8 cellular contexts compared by ENCODE assay signal in genomic region chr5:170434953-170435605, GRCh38. TPM values are rescaled to one million over a fixed set of nuclear protein-coding genes. Genes with fewer than 3 reads are reported as not detected.
A peak's percentile ranks its signal among the peaks of the same experiment; 100 is the strongest.
DNase-seq lines count a peak whose midpoint lies in the region; FAIRE-seq and TF ChIP-seq lines count a peak whose summit lies in the region.

No MANE protein-coding gene starts in this region.

- TF ChIP-seq POLR2A in H54 (IDR thresholded peaks at IDR 0.05; ENCODE audit: low read depth, low read length), result no peak

- DNase-seq in GM10248 (ENCODE audit: extremely low spot score), result peak; percentile 77
- peak; percentile 63 for DNase-seq in H54 (ENCODE audit: insufficient read length, low spot score)
- DNase-seq in NCI-H1694 treated with DMSO at 0.1 percent for 48 hours (lab: John Stamatoyannopoulos, UW), result peak; percentile 22
- peak; percentile 50 for DNase-seq in activated CD4-positive, alpha-beta T cell treated with anti-CD3 and anti-CD28 coated beads, Interleukin-2, amount 50 U/mL, for 1 hour
- DNase-seq in effector CD4-positive, alpha-beta T cell, result peak; percentile 28
- DNase-seq in lung microvascular endothelial cell (ENCODE audit: low read depth in 2 of 2), result peak; percentile 59 to 76
- peak; percentile 8 to 19 for DNase-seq in stimulated activated CD8-positive, alpha-beta memory T cell treated with anti-CD3 and anti-CD28 coated beads, Interleukin-15, amount 100 ng/mL, for 4 hours (ENCODE audit: low read depth in 2 of 2)
- DNase-seq in HCEC 1CT, result no peak

- CTCF ChIA-PET in GM10248 (lab: Yijun Ruan, JAX), result interaction anchor here (0.7 to 7.3 kb wide), 31 partner anchors 9 to 356 kb away, joined by 3 to 135 read pairs (median 5); partner anchors contain the start of gene KCNMB1

- POLR2A ChIA-PET in GM10248 (lab: Yijun Ruan, JAX), result no interaction called here

- no peak for FAIRE-seq in H54 (lab: Jason Lieb, UNC)

- TF ChIP-seq CTCF in GM10248 (IDR thresholded peaks at IDR 0.05; ENCODE audit: control extremely low read depth, extremely low read depth, low read depth, missing control alignments), result peak; percentile 94

RNA-seq across cellular contexts. Expression of gene KCNMB1, which starts 45.9 kb away (rescaled TPM):
- total RNA-seq in lung microvascular endothelial cell, result not detected in 2 replicates
